Comparison of ENCODE assay signal across 8 cellular contexts in genomic region chr5:141508808-141509611, GRCh38. TPM values are rescaled to one million over a fixed set of nuclear protein-coding genes. Genes with fewer than 3 reads are reported as not detected.
A peak's percentile ranks its signal among the peaks of the same experiment; 100 is the strongest.
DNase-seq lines count a peak whose midpoint lies in the region; ATAC-seq and TF ChIP-seq lines count a peak whose summit lies in the region.

No MANE protein-coding gene starts in this region.

- WGBS in testis, 2 donors, result 32 to 48% methylated on average over 21 to 23 of the region's 23 CpGs

- H3K27me3 Mint-ChIP-seq in GM23338 (ENCODE audit: insufficient read depth, low read depth, poor library complexity) (peaks cover 25% of the 10 kb centered on the region), nephron progenitor cell (ENCODE audit: low read depth, poor library complexity) (no peaks in the 10 kb centered on the region), Calu3 (ENCODE audit: unreplicated experiment) (no peaks in the 10 kb centered on the region)

- H3K9me3 Mint-ChIP-seq in GM23338 (no peaks in the 10 kb centered on the region), nephron progenitor cell (no peaks in the 10 kb centered on the region), Calu3 (ENCODE audit: low read depth, unreplicated experiment) (no peaks in the 10 kb centered on the region)

- H3K4me3 ChIP-seq in GM23338 (peak overlapping the region; percentile 60), epithelial cell of proximal tubule (ENCODE audit: low read depth, low read length) (no peak overlapping the region), testis (no peak overlapping the region)

- peaks cover 33% of the 10 kb centered on the region for H3K4me1 Mint-ChIP-seq in GM23338
- peaks cover 95% of the 10 kb centered on the region for H3K4me1 Mint-ChIP-seq in nephron progenitor cell
- H3K4me1 Mint-ChIP-seq in Calu3 (ENCODE audit: low read depth, unreplicated experiment), result no peaks in the 10 kb centered on the region

- no TSS peak for BruUV-seq in Calu3 (replicated peaks; lab: Mats Ljungman, UMichigan)

- peak overlapping the region; percentile 89 for H3K27ac Mint-ChIP-seq in GM23338
- H3K27ac Mint-ChIP-seq in nephron progenitor cell, result peak overlapping the region; percentile 100
- no peak overlapping the region for H3K27ac Mint-ChIP-seq in Calu3 (ENCODE audit: unreplicated experiment)

- no peaks in the 10 kb centered on the region for H3K9me3 ChIP-seq in testis

- H3K36me3 ChIP-seq in GM23338 (ENCODE audit: insufficient read depth), result no peaks in the 10 kb centered on the region
- H3K36me3 ChIP-seq in testis (ENCODE audit: low read depth, missing control alignments), result no peaks in the 10 kb centered on the region

- H3K27me3 ChIP-seq in GM23338 (ENCODE audit: insufficient read depth) (0 out of 2 replicates have a peak, but pooled peaks cover 4% of the 10 kb centered on the region), testis (no peaks in the 10 kb centered on the region)

- no peaks in the 10 kb centered on the region for H3K9me2 ChIP-seq in GM23338 (ENCODE audit: insufficient read depth)

- in situ Hi-C loops in ACHN (cut with HindIII; ENCODE audit: low pct_ligation_motif_present, low pct_unique_long_range_greater_than_20kb, low sequenced_read_pairs), result no loop called here

- intact Hi-C loops in testis (cut with DNase I; ENCODE audit: low total_unique reads), result no loop called here
- intact Hi-C loops in Calu3 (cut with micrococcal nuclease; ENCODE audit: unreplicated experiment), result no loop called here

- H3K27ac ChIP-seq in GM23338 (ENCODE audit: low read depth) (peak overlapping the region; percentile 59), testis (peak overlapping the region in 1 of 2 donors; percentile 71)

- ATAC-seq in GM23338 (peak; percentile 16), HG03521 (IDR thresholded peaks at IDR 0.05; ENCODE audit: unreplicated experiment) (no peak)

- 0 out of 2 replicates have a peak, but pooled peaks cover 4% of the 10 kb centered on the region for H3F3A ChIP-seq in GM23338 (replicated peaks; ENCODE audit: low read depth)

- H3K36me3 Mint-ChIP-seq in GM23338 (ENCODE audit: low read depth) (peaks cover 21% of the 10 kb centered on the region), nephron progenitor cell (ENCODE audit: low read depth) (peaks cover 40% of the 10 kb centered on the region), Calu3 (ENCODE audit: insufficient read depth, unreplicated experiment) (peaks cover 64% of the 10 kb centered on the region)

- no peaks in the 10 kb centered on the region for H4K20me1 ChIP-seq in GM23338 (replicated peaks; ENCODE audit: insufficient read depth)

- H3K4me1 ChIP-seq in GM23338 (ENCODE audit: insufficient read depth), result peaks cover 19% of the 10 kb centered on the region
- peaks cover 18% of the 10 kb centered on the region for H3K4me1 ChIP-seq in testis

- TF ChIP-seq POLR2A in testis (IDR thresholded peaks at IDR 0.05), result no peak

- TF ChIP-seq CTCF in GM23338 (conservative IDR thresholded peaks at IDR 0.05; ENCODE audit: low read depth in 2 of 2) (no peak), epithelial cell of proximal tubule (conservative IDR thresholded peaks at IDR 0.05; ENCODE audit: low read depth, low read length) (no peak), nephron progenitor cell (IDR thresholded peaks at IDR 0.05) (no peak), testis (IDR thresholded peaks at IDR 0.05) (no peak), Calu3 (IDR thresholded peaks at IDR 0.05; ENCODE audit: unreplicated experiment) (no peak)

- peak overlapping the region; percentile 88 for H3K4me2 ChIP-seq in GM23338

- H3K79me2 ChIP-seq in GM23338 (replicated peaks; ENCODE audit: insufficient read depth), result no peaks in the 10 kb centered on the region

- peak overlapping the region; percentile 76; the same call in 1 of the 2 replicates for H2AFZ ChIP-seq in GM23338

- H3K4me3 Mint-ChIP-seq in GM23338 (peak overlapping the region; percentile 71), nephron progenitor cell (peak overlapping the region; percentile 73), Calu3 (ENCODE audit: low read depth, unreplicated experiment) (no peak overlapping the region)

- DNase-seq in ACHN (peak; percentile 81), GM23338 (ENCODE audit: low spot score) (peak; percentile 80), RKO (ENCODE audit: low spot score) (peak; percentile 80), epithelial cell of proximal tubule (ENCODE audit: low read depth) (peak; percentile 66), nephron progenitor cell (peak; percentile 86), testis (no peak), Calu3 (no peak)

- CTCF ChIA-PET in Calu3 (lab: Charles Lee), result interaction anchor here (0.6 to 1.3 kb wide), 2 partner anchors 9 to 188 kb away, joined by 3 to 7 read pairs; partner anchors contain the start of gene TAF7

TF ChIP-seq in GM23338, 12 proteins besides CTCF, POLR2A, EP300 and RAD21:
- TF ChIP-seq ZNF114 (CRISPR knock-in tag; IDR thresholded peaks at IDR 0.05), result no peak
- no peak for TF ChIP-seq NANOG (IDR thresholded peaks at IDR 0.05; ENCODE audit: borderline replicate concordance)
- TF ChIP-seq EZH2phosphoT487 (IDR thresholded peaks at IDR 0.05; ENCODE audit: unreplicated experiment), result no peak

RNA-seq across cellular contexts. Expression of gene PCDHGC5, which starts 20.1 kb away (rescaled TPM):
- total RNA-seq in GM23338 (2014; rRNA removed; shearing (Covaris generic)), result 0.54 and 1.5 TPM in 2 replicates
- 0.16 TPM in 1 of 2 replicates, not detected in the other for polyA plus RNA-seq in GM23338 (2016; fragmentation: Nextera tagmentation; extraction: Ambion mirVana)
- 0.06 TPM in 1 of 2 replicates, not detected in the other for total RNA-seq in epithelial cell of proximal tubule
- 1 to 10 TPM; 4.9 to 5.4 TPM for total RNA-seq in testis
- 0.50 TPM for polyA plus RNA-seq in testis (ENCODE audit: insufficient read depth, low read depth, low replicate concordance)
- total RNA-seq in Calu3 (2022), result 1.5 and 2.1 TPM in 2 replicates

RNA-seq across cellular contexts. Expression of gene PCDHGC4, which starts 24.2 kb away (rescaled TPM):
- total RNA-seq in GM23338 (2014; rRNA removed; shearing (Covaris generic)), result 2.3 and 3.0 TPM in 2 replicates
- polyA plus RNA-seq in GM23338 (2016; fragmentation: Nextera tagmentation; extraction: Ambion mirVana) (0.31 TPM in 1 of 2 replicates, not detected in the other), testis (ENCODE audit: insufficient read depth, low read depth, low replicate concordance) (0.57 TPM)
- total RNA-seq in epithelial cell of proximal tubule (0.07 and 0.46 TPM in 2 replicates), testis (1 to 10 TPM; 6.1 TPM), Calu3 (2022) (1.2 and 2.2 TPM in 2 replicates)

RNA-seq across cellular contexts. Expression of gene PCDHGC3, which starts 33.2 kb away (rescaled TPM):
- total RNA-seq in GM23338 (2014; rRNA removed; shearing (Covaris generic)), result 12.9 and 13.3 TPM in 2 replicates
- polyA plus RNA-seq in GM23338 (2016; fragmentation: Nextera tagmentation; extraction: Ambion mirVana) (13.8 and 14.4 TPM in 2 replicates), testis (ENCODE audit: insufficient read depth, low read depth, low replicate concordance) (61.1 TPM)
- total RNA-seq in epithelial cell of proximal tubule (9.8 and 23.2 TPM in 2 replicates), testis (10 to 100 TPM; 14.5 to 29.4 TPM), Calu3 (2022) (49.4 and 73.0 TPM in 2 replicates)

Comparison
In these comparisons a context has a peak if more than half of its experiments do, and no peak if none do; other contexts are left out.
1. DNase-seq: peak in ACHN (single experiment), GM23338 (single experiment), RKO (single experiment), epithelial cell of proximal tubule (single experiment) and nephron progenitor cell (single experiment); none in testis (single experiment) and Calu3 (single experiment).